8 cellular contexts compared by ENCODE assay signal in genomic region chr17:50297407-50297865, GRCh38. TPM values are rescaled to one million over a fixed set of nuclear protein-coding genes. Genes with fewer than 3 reads are reported as not detected.
DNase-seq lines count a peak whose midpoint lies in the region; ATAC-seq and TF ChIP-seq lines count a peak whose summit lies in the region.

No MANE protein-coding gene starts in this region.

- H3K4me1 Mint-ChIP-seq in Calu3 (ENCODE audit: low read depth, unreplicated experiment) (no peaks in the 10 kb centered on the region), nephron progenitor cell (peaks cover 36% of the 10 kb centered on the region)

- peak; percentile 97 for ATAC-seq in stimulated activated naive CD8-positive, alpha-beta T cell treated with anti-CD3 and anti-CD28 coated beads, Interleukin-15, Interleukin-2, amounts not matched to agents 100 U/mL and 50 U/mL, for 24 hours
- no peak for ATAC-seq in GM18517 (IDR thresholded peaks at IDR 0.05; ENCODE audit: unreplicated experiment)

- intact Hi-C loops in Calu3 (cut with micrococcal nuclease; ENCODE audit: unreplicated experiment) (loop anchor here (1.0 to 2.0 kb wide), 3 partner anchors 25 to 203 kb away; partner anchors contain the start of gene PDK2), OCI-LY7 (cut with micrococcal nuclease; ENCODE audit: unreplicated experiment) (loop anchor here (1.0 kb wide), 4 partner anchors 24 to 203 kb away; no protein-coding TSS in a partner anchor), esophagus squamous epithelium (cut with DNase I) (loop anchor here (5.0 kb wide), 1 partner anchor 95 kb away; the partner anchor contains the start of gene COL1A1)

- WGBS in esophagus squamous epithelium, 2 donors: 0 to 18% methylated on average over 3 to 7 of the region's 7 CpGs

- H3K9me2 ChIP-seq in OCI-LY7 (ENCODE audit: insufficient read depth, low read length): no peaks in the 10 kb centered on the region

- H4K20me1 ChIP-seq in OCI-LY7 (ENCODE audit: insufficient read depth, low read length): no peaks in the 10 kb centered on the region

- H3K9me3 ChIP-seq in OCI-LY7 (ENCODE audit: low read length) (no peaks in the 10 kb centered on the region), esophagus squamous epithelium (no peaks in the 10 kb centered on the region)

- no peak overlapping the region for H3K27ac ChIP-seq in OCI-LY7 (ENCODE audit: low read depth, low read length, poor library complexity, severe bottlenecking)
- H3K27ac ChIP-seq in esophagus squamous epithelium: no peak overlapping the region

- H3K9me3 Mint-ChIP-seq in Calu3 (ENCODE audit: low read depth, unreplicated experiment) (no peaks in the 10 kb centered on the region), nephron progenitor cell (no peaks in the 10 kb centered on the region)

- H3K27me3 ChIP-seq in esophagus squamous epithelium: no peaks in the 10 kb centered on the region

- H3K4me3 ChIP-seq in OCI-LY7 (ENCODE audit: low read depth, low read length, poor library complexity, severe bottlenecking) (no peak overlapping the region), esophagus squamous epithelium (no peak overlapping the region)

- no peak overlapping the region for H2AFZ ChIP-seq in OCI-LY7 (ENCODE audit: low read length)

- DNase-seq in Calu3 (peak; percentile 94), HPDE6-E6E7 (ENCODE audit: extremely low spot score) (peak; percentile 90), OCI-LY7 (ENCODE audit: low spot score) (peak; percentile 74), activated T-cell treated with anti-CD3 and anti-CD28 coated beads for 4 hours (peak; percentile 78), esophagus squamous epithelium (lab: John Stamatoyannopoulos, UW) (no peak), nephron progenitor cell (peak; percentile 87)
- DNase-seq in stimulated activated naive CD8-positive, alpha-beta T cell treated with anti-CD3 and anti-CD28 coated beads, Interleukin-15, Interleukin-2, amounts not matched to agents 100 U/mL and 50 U/mL, for 24 hours: peak; percentile 86

- H3K27me3 Mint-ChIP-seq in Calu3 (ENCODE audit: unreplicated experiment) (peaks cover 27% of the 10 kb centered on the region), nephron progenitor cell (ENCODE audit: low read depth, poor library complexity) (peaks cover 10% of the 10 kb centered on the region)

- H3K4me1 ChIP-seq in OCI-LY7 (ENCODE audit: insufficient read depth, low read length, poor library complexity, severe bottlenecking) (no peaks in the 10 kb centered on the region), esophagus squamous epithelium (no peaks in the 10 kb centered on the region)

- TF ChIP-seq POLR2A in esophagus squamous epithelium (IDR thresholded peaks at IDR 0.05): no peak

- no peak overlapping the region for H3K4me3 Mint-ChIP-seq in Calu3 (ENCODE audit: low read depth, unreplicated experiment)
- no peak overlapping the region for H3K4me3 Mint-ChIP-seq in nephron progenitor cell

- CTCF ChIA-PET in Calu3 (lab: Charles Lee) (interaction anchor here (0.6 to 6.7 kb wide), 7 partner anchors 20 to 246 kb away, joined by 3 to 90 read pairs (median 5); partner anchors contain the start of genes COL1A1 and TMEM92), OCI-LY7 (lab: Charles Lee; ENCODE audit: unreplicated experiment) (no interaction called here)

- POLR2A ChIA-PET in OCI-LY7 (lab: Charles Lee): interaction anchor here (0.5 kb wide), 1 partner anchor 1661 kb away, joined by 3 read pairs; no protein-coding TSS in a partner anchor

- no peaks in the 10 kb centered on the region for H3K36me3 ChIP-seq in OCI-LY7 (ENCODE audit: insufficient read depth, low read length)
- no peaks in the 10 kb centered on the region for H3K36me3 ChIP-seq in esophagus squamous epithelium

- TF ChIP-seq CTCF in Calu3 (IDR thresholded peaks at IDR 0.05; ENCODE audit: unreplicated experiment) (peak; percentile 99), OCI-LY7 (conservative IDR thresholded peaks at IDR 0.05; ENCODE audit: low read length) (peak; percentile 81), esophagus squamous epithelium (IDR thresholded peaks at IDR 0.05) (peak; percentile 67 to 99 (median 94)), nephron progenitor cell (IDR thresholded peaks at IDR 0.05) (peak; percentile 98)

- H3K27ac Mint-ChIP-seq in Calu3 (ENCODE audit: unreplicated experiment) (no peak overlapping the region), nephron progenitor cell (peak overlapping the region; percentile 75)

- H3K79me2 ChIP-seq in OCI-LY7 (ENCODE audit: insufficient read depth, low read depth, low read length): no peaks in the 10 kb centered on the region

- H3K36me3 Mint-ChIP-seq in Calu3 (ENCODE audit: insufficient read depth, unreplicated experiment): no peaks in the 10 kb centered on the region
- no peaks in the 10 kb centered on the region for H3K36me3 Mint-ChIP-seq in nephron progenitor cell (ENCODE audit: low read depth)

- BruUV-seq in Calu3 (replicated peaks; lab: Mats Ljungman, UMichigan): no TSS peak
- BruUV-seq in OCI-LY7 (replicated peaks; lab: Mats Ljungman, UMichigan): no TSS peak

- no peak overlapping the region for H3K4me2 ChIP-seq in OCI-LY7 (ENCODE audit: low read length)

RNA-seq across cellular contexts. Expression of gene TMEM92, which starts 23.2 kb away (rescaled TPM):
- total RNA-seq in Calu3 (2022) (4.8 and 8.9 TPM in 2 replicates), OCI-LY7 (2022) (not detected in 2 replicates), esophagus squamous epithelium (under 1 TPM in 2 of 4 donors, not detected in 2; 0.12 to 0.76 TPM)
- not detected in 2 replicates for total RNA-seq in OCI-LY7 (2014; rRNA removed; shearing (Covaris generic))

RNA-seq across cellular contexts. Expression of gene XYLT2, which starts 48.5 kb away (rescaled TPM):
- total RNA-seq in Calu3 (2022): 44.3 and 49.3 TPM in 2 replicates
- 22.4 and 22.5 TPM in 2 replicates for total RNA-seq in OCI-LY7 (2014; rRNA removed; shearing (Covaris generic))
- 20.9 and 25.5 TPM in 2 replicates for total RNA-seq in OCI-LY7 (2022)
- 10 to 100 TPM; 10.0 to 17.5 (median 13.5) TPM for total RNA-seq in esophagus squamous epithelium
